In genomic region chr16:17367932-17368331, GRCh38 we compare ENCODE assay signal across 8 cellular contexts.
DNase-seq lines count a peak whose midpoint lies in the region; ATAC-seq and TF ChIP-seq lines count a peak whose summit lies in the region.

No MANE protein-coding gene starts in this region.

- no peak overlapping the region for H2BK5ac ChIP-seq in neuronal stem cell (ENCODE audit: low read length)

- H3K14ac ChIP-seq in neuronal stem cell (ENCODE audit: low read length): no peak overlapping the region

- no peak overlapping the region for H3K23ac ChIP-seq in neuronal stem cell (ENCODE audit: low read depth, low read length, poor library complexity)

- no peak overlapping the region for H3K27ac ChIP-seq in neuronal stem cell (replicated peaks; ENCODE audit: low read length)

- no peaks in the 10 kb centered on the region for H3K36me3 ChIP-seq in neuronal stem cell (replicated peaks in 1 of 2; ENCODE audit: control insufficient read depth in 2 of 2, insufficient read depth in 2 of 2, low read length in 2 of 2)

- no peaks in the 10 kb centered on the region for H3K27me3 ChIP-seq in neuronal stem cell (ENCODE audit: control insufficient read depth in 3 of 3, insufficient read depth in 3 of 3, low read depth in 1 of 3, low read length in 3 of 3)

- TF ChIP-seq CTCF in cardiac fibroblast (IDR thresholded peaks at IDR 0.05; ENCODE audit: low read depth, low read length): peak; percentile 49

- no peak overlapping the region for H4K91ac ChIP-seq in neuronal stem cell (ENCODE audit: low read depth, low read length, poor library complexity)

- no peak overlapping the region for H3K9ac ChIP-seq in neuronal stem cell (ENCODE audit: low read depth, low read length, poor library complexity)

- H3K9me3 ChIP-seq in neuronal stem cell (replicated peaks in 1 of 2; ENCODE audit: control insufficient read depth in 2 of 2, insufficient read depth in 1 of 2, low read depth in 1 of 2, low read length in 2 of 2): no peaks in the 10 kb centered on the region

- no peak overlapping the region for H3K4me2 ChIP-seq in neuronal stem cell (ENCODE audit: insufficient read depth, low read length, poor library complexity, severe bottlenecking)

- H2BK15ac ChIP-seq in neuronal stem cell (ENCODE audit: low read length): no peak overlapping the region

- ATAC-seq in HG03342 (IDR thresholded peaks at IDR 0.05; ENCODE audit: unreplicated experiment) (no peak), HG03457 (IDR thresholded peaks at IDR 0.05; ENCODE audit: unreplicated experiment) (no peak)

- H2BK120ac ChIP-seq in neuronal stem cell (ENCODE audit: low read depth, low read length): no peak overlapping the region

- no peak overlapping the region for H3K4me3 ChIP-seq in cardiac fibroblast (replicated peaks in 1 of 2; ENCODE audit: low read depth in 2 of 2, low read length in 2 of 2)
- no peak overlapping the region for H3K4me3 ChIP-seq in neuronal stem cell (ENCODE audit: low read length in 2 of 2)

- H3K18ac ChIP-seq in neuronal stem cell (ENCODE audit: low read length): peak overlapping the region; percentile 7

- peaks cover 18 to 28% of the 10 kb centered on the region in 2 donors for H3K4me1 ChIP-seq in neuronal stem cell (ENCODE audit: control insufficient read depth in 2 of 2, insufficient read depth in 1 of 2, low read depth in 1 of 2, low read length in 2 of 2)

- H2BK12ac ChIP-seq in neuronal stem cell (ENCODE audit: low read length): no peak overlapping the region

- H3K4ac ChIP-seq in neuronal stem cell (ENCODE audit: low read length): no peak overlapping the region

- no CpG with 5 or more reads among the region's 10 CpGs for WGBS in neuronal stem cell (ENCODE audit: extremely low coverage in 2 of 2, insufficient read length in 2 of 2, insufficient replicate concordance in 1 of 2), 2 donors

- no peak overlapping the region for H2AFZ ChIP-seq in neuronal stem cell (ENCODE audit: low read length)

- H2AK5ac ChIP-seq in neuronal stem cell (ENCODE audit: low read depth, low read length): no peak overlapping the region

- H3K79me1 ChIP-seq in neuronal stem cell (ENCODE audit: low read depth, low read length): peaks cover 2% of the 10 kb centered on the region

- no peak overlapping the region for H4K8ac ChIP-seq in neuronal stem cell (ENCODE audit: low read depth, low read length)

- DNase-seq in DMS153 (lab: John Stamatoyannopoulos, UW) (peak; percentile 73), MV-4-11 (lab: John Stamatoyannopoulos, UW) (peak; percentile 39), cardiac fibroblast (ENCODE audit: low read depth in 2 of 2) (peak; percentile 46 to 75), neuronal stem cell (ENCODE audit: low spot score) (peak; percentile 44), NCI-H446 treated with DMSO at 0.1 percent for 48 hours (lab: John Stamatoyannopoulos, UW) (no peak), NCI-H1048 (lab: John Stamatoyannopoulos, UW) (no peak)

Comparison
In these comparisons a context has a peak if more than half of its experiments do, and no peak if none do; other contexts are left out.
1. DNase-seq: peak in DMS153 (single experiment), MV-4-11 (single experiment), cardiac fibroblast (2 of 2) and neuronal stem cell (single experiment); none in NCI-H446 treated with DMSO at 0.1 percent for 48 hours (single experiment) and NCI-H1048 (single experiment).